In the genomic region with DNA sequence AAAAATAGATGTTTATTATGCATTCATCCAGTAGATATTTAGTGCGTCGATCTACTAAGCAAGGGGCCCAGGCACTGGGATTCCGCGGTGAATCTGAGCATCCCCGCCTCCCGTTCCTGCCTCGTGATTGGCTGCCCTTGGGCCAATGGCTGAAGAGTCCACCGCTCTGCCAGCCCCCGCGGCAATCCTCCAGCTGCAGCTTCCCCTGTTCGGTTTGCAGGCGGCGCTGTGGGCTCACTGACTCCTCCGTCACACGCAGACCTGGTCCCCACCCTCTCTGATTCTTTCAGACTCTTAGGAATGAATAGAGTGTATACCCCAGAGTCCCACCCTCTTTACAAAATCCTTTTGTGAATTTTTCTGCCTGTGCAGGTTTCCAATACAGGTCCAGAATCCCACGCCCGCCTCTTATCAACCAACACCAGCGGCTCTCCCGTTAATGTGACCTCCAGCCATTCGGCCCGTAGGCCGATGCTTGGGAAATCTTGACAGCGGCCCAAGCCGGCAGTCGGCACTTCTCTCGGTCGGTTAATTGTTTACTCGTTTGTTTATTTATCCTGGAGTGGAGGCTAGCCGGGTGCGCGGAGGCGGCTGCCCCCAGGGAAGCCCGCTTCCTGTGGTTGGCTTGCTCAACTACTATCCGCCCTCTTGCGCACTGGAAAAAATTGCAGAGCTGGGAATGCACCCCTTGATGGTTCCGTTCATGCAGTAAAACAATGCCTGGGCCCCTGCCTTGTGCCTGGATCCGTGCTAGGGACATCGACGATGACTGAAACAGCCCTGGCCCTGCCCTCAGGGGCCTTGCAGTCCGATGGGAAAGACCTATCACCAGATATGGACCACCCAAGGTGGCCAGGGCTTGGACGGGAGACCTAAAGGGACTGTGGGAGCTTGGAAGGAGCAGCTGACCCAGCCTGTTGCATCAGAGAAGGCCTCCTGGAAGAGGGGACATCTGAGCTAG, we compare ENCODE assay signal across 8 cellular contexts. TPM values are rescaled to one million over a fixed set of nuclear protein-coding genes. Genes with fewer than 3 reads are reported as not detected.
A peak's percentile ranks its signal among the peaks of the same experiment; 100 is the strongest.
DNase-seq lines count a peak whose midpoint lies in the region; ATAC-seq and TF ChIP-seq lines count a peak whose summit lies in the region.

No MANE protein-coding gene starts in this region.

- DNase-seq in G401 (ENCODE audit: low spot score) = peak; percentile 98
- DNase-seq in NCI-H2081 (lab: John Stamatoyannopoulos, UW) = peak; percentile 90 to 93
- peak; percentile 88 for DNase-seq in UCSD-AML1 (lab: John Stamatoyannopoulos, UW; ENCODE audit: unreplicated experiment)
- peak; percentile 88 for DNase-seq in iPS DF 6.9 (ENCODE audit: low read depth, low spot score)
- peak; percentile 90 for DNase-seq in skeletal muscle cell (ENCODE audit: low read depth)

- no peaks in the 10 kb centered on the region for H3K9me3 ChIP-seq in iPS DF 6.9 (ENCODE audit: control insufficient read depth, insufficient read depth, low read length)

- H3K36me3 ChIP-seq in iPS DF 6.9 (ENCODE audit: control insufficient read depth, insufficient read depth, low read length) = no peaks in the 10 kb centered on the region

- ATAC-seq in HG02623 (IDR thresholded peaks at IDR 0.05; ENCODE audit: unreplicated experiment) (peak; percentile 32), HG03378 (IDR thresholded peaks at IDR 0.05; ENCODE audit: unreplicated experiment) (no peak)

- no CpG with 5 or more reads among the region's 41 CpGs for WGBS in iPS DF 6.9 (ENCODE audit: insufficient coverage, insufficient read length)

- no peak overlapping the region for H3K27ac ChIP-seq in iPS DF 6.9 (ENCODE audit: low read length)

- H3K4me1 ChIP-seq in iPS DF 6.9 (ENCODE audit: control insufficient read depth, insufficient read depth, low read length) = no peaks in the 10 kb centered on the region

- H3K27me3 Mint-ChIP-seq in brain = peaks cover 3% of the 10 kb centered on the region

- peaks cover 0 to 6% (median 2%) of the 10 kb centered on the region in 5 experiments for H3K9me3 Mint-ChIP-seq in brain

- H3K27me3 ChIP-seq in iPS DF 6.9 (ENCODE audit: control insufficient read depth, insufficient read depth, low read length) = no peaks in the 10 kb centered on the region

- H3K36me3 Mint-ChIP-seq in brain = no peaks in the 10 kb centered on the region

- H3K4me1 Mint-ChIP-seq in brain = peaks cover 22% of the 10 kb centered on the region

- peak overlapping the region; percentile 60 to 94 (median 90) for H3K27ac Mint-ChIP-seq in brain

- peak overlapping the region; percentile 65 to 83 (median 80) for H3K4me3 Mint-ChIP-seq in brain

- TF ChIP-seq CTCF in brain (conservative IDR thresholded peaks at IDR 0.05) = peak; percentile 73 to 75

- H3K4me3 ChIP-seq in iPS DF 6.9 (ENCODE audit: low read length) = no peak overlapping the region
- H3K4me3 ChIP-seq in skeletal muscle cell (ENCODE audit: low read depth, low read length) = peak overlapping the region; percentile 35

- in situ Hi-C loops in G401 (cut with HindIII; ENCODE audit: low sequenced_read_pairs) = no loop called here

RNA-seq across cellular contexts. Expression of gene ARHGAP35, which starts 4.5 kb away (rescaled TPM):
- 11.6 and 14.2 TPM in 2 replicates for total RNA-seq in G401 (2014; rRNA removed; shearing (Covaris generic))
- polyA plus RNA-seq in brain (ENCODE audit: insufficient read depth, low read depth, low replicate concordance) = 46.0 TPM

RNA-seq across cellular contexts. Expression of gene AP2S1, which starts 5.7 kb away (rescaled TPM):
- 227 and 256 TPM in 2 replicates for total RNA-seq in G401 (2014; rRNA removed; shearing (Covaris generic))
- 223 TPM for polyA plus RNA-seq in brain (ENCODE audit: insufficient read depth, low read depth, low replicate concordance)
